Comparison of ENCODE assay signal across 19 cellular contexts in genomic region chr1:200445213-200445612, GRCh38. TPM values are rescaled to one million over a fixed set of nuclear protein-coding genes. Genes with fewer than 3 reads are reported as not detected.
DNase-seq lines count a peak whose midpoint lies in the region; ATAC-seq and TF ChIP-seq lines count a peak whose summit lies in the region.
"Had no signal": no experiment of that assay in that cellular context is flagged by ENCODE, and none has a peak within 500 bp of the region (broad histone marks: within the 10 kb centered on the region; RNA-seq: fewer than 3 reads in every experiment).

No MANE protein-coding gene starts in this region.

- intact Hi-C loops in left colon (cut with DNase I, micrococcal nuclease): no loop called here

- H3K27ac ChIP-seq in brain microvascular endothelial cell: no peak overlapping the region
- H3K27ac ChIP-seq in effector memory CD4-positive, alpha-beta T cell (ENCODE audit: insufficient read depth, low read length, poor library complexity, severe bottlenecking): no peak overlapping the region
- H3K27ac ChIP-seq: psoas muscle, uterus had no signal

- no peak overlapping the region for H3K4me3 ChIP-seq in brain microvascular endothelial cell (ENCODE audit: low read depth, low read length)
- no peak overlapping the region for H3K4me3 ChIP-seq in effector memory CD4-positive, alpha-beta T cell (ENCODE audit: insufficient read depth, low read depth, low read length, poor library complexity, severe bottlenecking)
- H3K4me3 ChIP-seq: psoas muscle, uterus had no signal

- H3K36me3 ChIP-seq in brain microvascular endothelial cell (replicated peaks): no peaks in the 10 kb centered on the region
- H3K36me3 ChIP-seq in effector memory CD4-positive, alpha-beta T cell (ENCODE audit: control insufficient read depth, insufficient read depth, low read length): no peaks in the 10 kb centered on the region
- H3K36me3 ChIP-seq: uterus had no signal

- no peaks in the 10 kb centered on the region for H3K27me3 ChIP-seq in brain microvascular endothelial cell (replicated peaks)
- no peaks in the 10 kb centered on the region for H3K27me3 ChIP-seq in effector memory CD4-positive, alpha-beta T cell (replicated peaks; ENCODE audit: control insufficient read depth, insufficient read depth, low read length, poor library complexity, severe bottlenecking)
- H3K27me3 ChIP-seq: uterus had no signal

- peak; percentile 43 for DNase-seq in stimulated activated CD4-positive, alpha-beta T cell treated with anti-CD3 and anti-CD28 coated beads, Interleukin-15, amount 100 ng/mL, for 24 hours
- no peak for DNase-seq in stimulated activated CD4-positive, alpha-beta T cell treated with anti-CD3 and anti-CD28 coated beads, Interleukin-12 subunit alpha, Interleukin-12 subunit beta, amount 100 ng/mL, for 4 hours
- peak; percentile 40 for DNase-seq in NCI-H226
- peak; percentile 40 for DNase-seq in brain microvascular endothelial cell
- DNase-seq in stimulated activated naive CD8-positive, alpha-beta T cell treated with anti-CD3 and anti-CD28 coated beads, Interleukin-15, Interleukin-2, amounts not matched to agents 100 U/mL and 50 U/mL, for 24 hours: peak; percentile 17
- DNase-seq in NCI-H2029 (lab: John Stamatoyannopoulos, UW): no peak
- DNase-seq in effector memory CD4-positive, alpha-beta T cell: no peak
- DNase-seq in left colon: no peak
- DNase-seq: activated gamma-delta T cell; C1 segment of cervical spinal cord; central memory CD4-positive, alpha-beta T cell; DMS79 treated with DMSO at 0.1 percent for 48 hours; left ventricle myocardium superior; naive thymus-derived CD8-positive, alpha-beta T cell; NCI-H345; psoas muscle; stimulated activated CD4-positive, alpha-beta T cell treated with anti-CD3 and anti-CD28 coated beads, Interleukin-1b, Interleukin-23, amount 100 ng/mL, for 48 hours; SW 1271; uterus had no signal

- ATAC-seq in stimulated activated naive CD8-positive, alpha-beta T cell treated with anti-CD3 and anti-CD28 coated beads, Interleukin-15, Interleukin-2, amounts not matched to agents 100 U/mL and 50 U/mL, for 24 hours: peak; percentile 94
- ATAC-seq in left colon: no peak
- ATAC-seq: left ventricle myocardium superior; naive thymus-derived CD8-positive, alpha-beta T cell; psoas muscle had no signal

- no peaks in the 10 kb centered on the region for H3K9me3 ChIP-seq in effector memory CD4-positive, alpha-beta T cell (ENCODE audit: control insufficient read depth, low read length)
- H3K9me3 ChIP-seq: psoas muscle, uterus had no signal

- in situ Hi-C loops in brain microvascular endothelial cell (cut with HindIII; ENCODE audit: low pct_ligation_motif_present, low sequenced_read_pairs): no loop called here

- no peak for TF ChIP-seq CTCF in brain microvascular endothelial cell (IDR thresholded peaks at IDR 0.05; ENCODE audit: low read depth, low read length, missing control alignments)

- H3K4me1 ChIP-seq in effector memory CD4-positive, alpha-beta T cell (ENCODE audit: control insufficient read depth, insufficient read depth, low read length, poor library complexity, severe bottlenecking): no peaks in the 10 kb centered on the region
- H3K4me1 ChIP-seq: psoas muscle, uterus had no signal

RNA-seq across cellular contexts. Expression of gene ZNF281, which starts 35.4 kb away (rescaled TPM):
- 1 to 10 TPM; 6.8 to 9.2 TPM for total RNA-seq in left colon

Comparison
In these comparisons a context has a peak if more than half of its experiments do, and no peak if none do; other contexts are left out.
1. DNase-seq: peak in stimulated activated CD4-positive, alpha-beta T cell treated with anti-CD3 and anti-CD28 coated beads, Interleukin-15, amount 100 ng/mL, for 24 hours (single experiment), NCI-H226 (single experiment), brain microvascular endothelial cell (single experiment) and stimulated activated naive CD8-positive, alpha-beta T cell treated with anti-CD3 and anti-CD28 coated beads, Interleukin-15, Interleukin-2, amounts not matched to agents 100 U/mL and 50 U/mL, for 24 hours (single experiment); none in stimulated activated CD4-positive, alpha-beta T cell treated with anti-CD3 and anti-CD28 coated beads, Interleukin-12 subunit alpha, Interleukin-12 subunit beta, amount 100 ng/mL, for 4 hours (single experiment), NCI-H2029 (single experiment), effector memory CD4-positive, alpha-beta T cell (0 of 3) and left colon (0 of 2).